Comparison of ENCODE assay signal across 1 cellular context in the genomic region with DNA sequence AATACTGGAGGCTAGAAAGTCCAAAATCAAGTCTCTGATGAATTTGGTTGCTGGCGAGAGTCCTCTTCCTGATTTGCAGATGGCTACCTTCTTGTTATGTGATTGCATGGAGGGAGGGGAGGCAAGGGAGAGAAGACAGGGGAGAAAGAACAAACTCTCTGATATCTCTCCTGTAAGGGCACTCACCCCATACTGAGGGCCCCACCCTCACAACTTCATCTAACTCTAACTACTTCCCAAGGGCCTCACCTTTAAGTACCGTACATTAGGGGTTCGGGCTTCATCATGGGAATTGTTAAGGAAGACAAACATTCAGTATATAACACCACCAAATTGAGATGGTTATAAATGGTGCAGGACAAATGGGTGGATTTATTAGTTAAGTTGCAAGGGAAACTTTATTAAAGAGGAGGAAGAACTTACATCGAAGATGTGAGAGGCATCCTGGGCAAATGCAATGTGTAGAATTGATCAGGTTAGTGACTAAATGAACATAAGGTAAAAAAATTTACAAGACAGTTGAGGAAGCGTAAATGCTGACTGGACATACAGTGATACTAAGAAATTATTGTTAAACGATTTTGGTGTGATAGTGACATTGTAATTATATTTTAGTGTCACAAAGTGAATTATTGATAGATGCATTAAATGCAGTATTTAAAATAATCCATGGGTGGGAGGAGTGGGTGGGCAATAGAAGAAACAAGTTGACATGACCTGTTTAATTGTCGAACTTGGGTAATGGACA.
TF ChIP-seq lines count a peak whose summit lies in the region.

No MANE protein-coding gene starts in this region.

TF ChIP-seq in endothelial cell of umbilical vein, 7 proteins besides CTCF, POLR2A, EP300 and RAD21:
- TF ChIP-seq POLR2AphosphoS5 (IDR thresholded peaks at IDR 0.05; ENCODE audit: insufficient read depth, low read depth, low read length) (no peak), FOS (IDR thresholded peaks at IDR 0.05; ENCODE audit: borderline replicate concordance, insufficient read depth, low read length) (no peak), EZH2 (IDR thresholded peaks at IDR 0.05; ENCODE audit: borderline replicate concordance, low read depth, low read length, severe bottlenecking) (no peak), JUN (IDR thresholded peaks at IDR 0.05; ENCODE audit: borderline replicate concordance, insufficient read depth, insufficient read length, low read depth) (no peak), GATA2 (IDR thresholded peaks at IDR 0.05; ENCODE audit: insufficient read depth, insufficient read length, low read depth, low read length) (no peak), MYC (IDR thresholded peaks at IDR 0.05; ENCODE audit: low read depth, low read length) (no peak)
- TF ChIP-seq, protein P1, sequence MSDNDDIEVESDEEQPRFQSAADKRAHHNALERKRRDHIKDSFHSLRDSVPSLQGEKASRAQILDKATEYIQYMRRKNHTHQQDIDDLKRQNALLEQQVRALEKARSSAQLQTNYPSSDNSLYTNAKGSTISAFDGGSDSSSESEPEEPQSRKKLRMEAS (IDR thresholded peaks at IDR 0.05; ENCODE audit: insufficient read depth, insufficient read length) = no peak
